ENCODE assay signal across 8 cellular contexts in genomic region chr19:12881172-12881808, GRCh38. TPM values are rescaled to one million over a fixed set of nuclear protein-coding genes. Genes with fewer than 3 reads are reported as not detected.
DNase-seq lines count a peak whose midpoint lies in the region; ATAC-seq and TF ChIP-seq lines count a peak whose summit lies in the region.

Gene DNASE2, minus strand, starts transcription at chr19:12881449. Its CDS starts 74 bp downstream, at chr19:12881375.

- H2AFZ ChIP-seq in Karpas-422 (ENCODE audit: low read length) = peak within 1 kb of the TSS; percentile 95
- peak within 1 kb of the TSS; percentile 84 for H2AFZ ChIP-seq in fibroblast of lung (ENCODE audit: low read length)

- H3K27me3 ChIP-seq in Karpas-422 (ENCODE audit: low read length) = no peaks in the 10 kb centered on the region
- H3K27me3 ChIP-seq in fibroblast of lung (ENCODE audit: control insufficient read depth, insufficient read depth, low read length) = peaks cover 11% of the 10 kb centered on the region

- peak within 1 kb of the TSS; percentile 90 for H3K4me3 Mint-ChIP-seq in activated T-helper 17 cell treated with anti-CD3 and anti-CD28 coated beads, Interleukin-2, amount 50 U/mL, for 72 hours
- peak within 1 kb of the TSS; percentile 83 to 91 (median 89) for H3K4me3 Mint-ChIP-seq in naive thymus-derived CD8-positive, alpha-beta T cell

- TF ChIP-seq CTCF in fibroblast of lung (conservative IDR thresholded peaks at IDR 0.05 in 1 of 2, IDR thresholded peaks at IDR 0.05 in 1 of 2; ENCODE audit: low read depth in 1 of 2, low read length in 2 of 2) = no peak

- H3K4me1 ChIP-seq in Karpas-422 (ENCODE audit: low read length) = peaks cover 25% of the 10 kb centered on the region
- H3K4me1 ChIP-seq in fibroblast of lung (ENCODE audit: control insufficient read depth, extremely low read depth, insufficient read depth, low read length) = no peaks in the 10 kb centered on the region

- no peaks in the 10 kb centered on the region for H3K9me3 Mint-ChIP-seq in activated T-helper 17 cell treated with anti-CD3 and anti-CD28 coated beads, Interleukin-2, amount 50 U/mL, for 72 hours
- H3K9me3 Mint-ChIP-seq in naive thymus-derived CD8-positive, alpha-beta T cell = peaks cover 0 to 7% (median 0%) of the 10 kb centered on the region in 9 donors

- H3K9ac ChIP-seq in Karpas-422 (ENCODE audit: low read length) = peak within 1 kb of the TSS; percentile 98
- peak within 1 kb of the TSS; percentile 61 for H3K9ac ChIP-seq in fibroblast of lung (ENCODE audit: insufficient read depth, low read length)

- peak; percentile 70 for ATAC-seq in GM21786 (IDR thresholded peaks at IDR 0.05; ENCODE audit: unreplicated experiment)
- peak; percentile 86 for ATAC-seq in activated T-helper 17 cell treated with anti-CD3 and anti-CD28 coated beads, Interleukin-2, amount 50 U/mL, for 72 hours (replicated peaks)
- peak; percentile 67 to 75 for ATAC-seq in naive thymus-derived CD8-positive, alpha-beta T cell

- peak within 1 kb of the TSS; percentile 81 for H3K27ac ChIP-seq in Karpas-422 (ENCODE audit: low read length)
- peak within 1 kb of the TSS; percentile 26 for H3K27ac ChIP-seq in fibroblast of lung (ENCODE audit: insufficient read depth, low read length)

- H3K36me3 Mint-ChIP-seq in activated T-helper 17 cell treated with anti-CD3 and anti-CD28 coated beads, Interleukin-2, amount 50 U/mL, for 72 hours (ENCODE audit: low read depth) = peaks cover 22% of the 10 kb centered on the region
- H3K36me3 Mint-ChIP-seq in naive thymus-derived CD8-positive, alpha-beta T cell = peaks cover 0 to 27% (median 12%) of the 10 kb centered on the region in 3 donors

- H3K4me2 ChIP-seq in Karpas-422 (ENCODE audit: low read depth, low read length, poor library complexity, severe bottlenecking) (peak within 1 kb of the TSS; percentile 94), fibroblast of lung (ENCODE audit: extremely low read depth, insufficient read depth, low read length) (peak within 1 kb of the TSS; percentile 89)

- no peaks in the 10 kb centered on the region for H3K27me3 Mint-ChIP-seq in activated T-helper 17 cell treated with anti-CD3 and anti-CD28 coated beads, Interleukin-2, amount 50 U/mL, for 72 hours
- no peaks in the 10 kb centered on the region for H3K27me3 Mint-ChIP-seq in naive thymus-derived CD8-positive, alpha-beta T cell

- H3K4me3 ChIP-seq in Karpas-422 (ENCODE audit: low read length) (peak within 1 kb of the TSS; percentile 98), fibroblast of lung (replicated peaks in 1 of 4; ENCODE audit: control extremely low read depth in 1 of 4, insufficient read depth in 1 of 4, low read depth in 3 of 4, low read length in 4 of 4) (peak within 1 kb of the TSS; percentile 77 to 98 (median 92))

- peaks cover 10% of the 10 kb centered on the region for H3K9me3 ChIP-seq in Karpas-422 (ENCODE audit: low read length)
- H3K9me3 ChIP-seq in fibroblast of lung (ENCODE audit: control insufficient read depth, insufficient read depth, low read depth, low read length) = no peaks in the 10 kb centered on the region

- peak; percentile 83 for DNase-seq in DMS53 treated with DMSO at 0.1 percent for 48 hours (lab: John Stamatoyannopoulos, UW; ENCODE audit: unreplicated experiment)
- DNase-seq in Karpas-422 = peak; percentile 99
- peak; percentile 99 for DNase-seq in RPMI8226
- DNase-seq in fibroblast of lung (ENCODE audit: low read depth in 2 of 2) = peak; percentile 89 to 91
- peak; percentile 70 to 93 (median 83) for DNase-seq in naive thymus-derived CD8-positive, alpha-beta T cell
- DNase-seq in stimulated activated naive CD4-positive, alpha-beta T cell (lab: John Stamatoyannopoulos, UW) = peak; percentile 70 to 88 (median 78)

- H3K9me2 ChIP-seq in Karpas-422 (replicated peaks; ENCODE audit: insufficient read depth, low read length) = no peaks in the 10 kb centered on the region

- POLR2A ChIA-PET in naive thymus-derived CD8-positive, alpha-beta T cell (lab: Charles Lee) = interaction anchor here (0.5 to 5.7 kb wide), 13 partner anchors 8 to 159 kb away, joined by 3 to 35 read pairs (median 4); partner anchors contain the start of genes FARSA, GCDH and SYCE2

- H3K4me1 Mint-ChIP-seq in activated T-helper 17 cell treated with anti-CD3 and anti-CD28 coated beads, Interleukin-2, amount 50 U/mL, for 72 hours = no peaks in the 10 kb centered on the region
- peaks cover 9 to 31% (median 28%) of the 10 kb centered on the region in 4 donors for H3K4me1 Mint-ChIP-seq in naive thymus-derived CD8-positive, alpha-beta T cell

- peak within 1 kb of the TSS; percentile 84 for H3K27ac Mint-ChIP-seq in activated T-helper 17 cell treated with anti-CD3 and anti-CD28 coated beads, Interleukin-2, amount 50 U/mL, for 72 hours
- peak within 1 kb of the TSS; percentile 82 to 93 (median 90) for H3K27ac Mint-ChIP-seq in naive thymus-derived CD8-positive, alpha-beta T cell

- H3K36me3 ChIP-seq in Karpas-422 (ENCODE audit: insufficient read depth, low read length) (no peaks in the 10 kb centered on the region), fibroblast of lung (ENCODE audit: control insufficient read depth, insufficient read depth, low read length) (no peaks in the 10 kb centered on the region)

- H3K79me2 ChIP-seq in Karpas-422 (ENCODE audit: low read length) = peaks cover 5% of the 10 kb centered on the region; the same call in 1 of the 2 replicates
- no peaks in the 10 kb centered on the region for H3K79me2 ChIP-seq in fibroblast of lung (ENCODE audit: control insufficient read depth, insufficient read depth, low read length)

- H4K20me1 ChIP-seq in Karpas-422 (ENCODE audit: insufficient read depth, low read depth, low read length) = no peaks in the 10 kb centered on the region
- H4K20me1 ChIP-seq in fibroblast of lung (ENCODE audit: control insufficient read depth, extremely low read depth, insufficient read depth, low read length) = no peaks in the 10 kb centered on the region

RNA-seq across cellular contexts. Expression of gene DNASE2, which starts in this region (rescaled TPM):
- total RNA-seq in Karpas-422 (2014; rRNA removed; shearing (Covaris generic); ENCODE audit: low replicate concordance) = 47.1 and 61.3 TPM in 2 replicates
- 10 to 100 TPM; 32.5 to 34.2 TPM for total RNA-seq in activated T-helper 17 cell treated with anti-CD3 and anti-CD28 coated beads, Interleukin-2, amount 50 U/mL, for 72 hours
- 23.4 and 26.6 TPM in 2 replicates for total RNA-seq in fibroblast of lung
- 24.1 and 25.1 TPM in 2 replicates for polyA plus RNA-seq in fibroblast of lung
- 25.7 and 26.9 TPM in 2 replicates for polyA plus RNA-seq in fibroblast of lung (2012)
- 22.5 and 28.2 TPM in 2 replicates for polyA minus RNA-seq in fibroblast of lung (ENCODE audit: low replicate concordance)
- 10 to 100 TPM; 26.2 to 27.3 TPM for total RNA-seq in naive thymus-derived CD8-positive, alpha-beta T cell
- polyA plus RNA-seq in naive thymus-derived CD8-positive, alpha-beta T cell = 10 to 100 TPM; 46.1 to 49.5 (median 46.2) TPM

Comparison
In these comparisons a context has a peak if more than half of its experiments do, and no peak if none do; other contexts are left out.
1. Peak in every context shown above with its lines: DNase-seq, ATAC-seq, H3K4me3 ChIP-seq and H3K27ac ChIP-seq.